Comparison of ENCODE assay signal across 19 cellular contexts in genomic region chr2:95377724-95378123, GRCh38.
"Had no signal": no experiment of that assay in that cellular context is flagged by ENCODE, and none has a peak within 500 bp of the region (broad histone marks: within the 10 kb centered on the region; RNA-seq: fewer than 3 reads in every experiment).

No MANE protein-coding gene starts in this region.

- H3K36me3 Mint-ChIP-seq: immature natural killer cell had no signal

- H3K27ac ChIP-seq: pancreas, right lobe of liver, suprapubic skin, thyroid gland had no signal

- H3K4me3 ChIP-seq: pancreas, right lobe of liver, suprapubic skin, thyroid gland had no signal

- H3K4me3 Mint-ChIP-seq: effector memory CD8-positive, alpha-beta T cell; immature natural killer cell; naive thymus-derived CD8-positive, alpha-beta T cell; nephron progenitor cell; stimulated activated naive CD8-positive, alpha-beta T cell treated with anti-CD3 and anti-CD28 coated beads, Interleukin-15, amount 100 ng/mL, for 72 hours had no signal

- H3K27ac Mint-ChIP-seq: effector memory CD8-positive, alpha-beta T cell; immature natural killer cell; nephron progenitor cell; progenitor cell of endocrine pancreas; stimulated activated naive CD8-positive, alpha-beta T cell treated with anti-CD3 and anti-CD28 coated beads, Interleukin-15, amount 100 ng/mL, for 72 hours had no signal

- H3K9me3 Mint-ChIP-seq: effector memory CD8-positive, alpha-beta T cell; immature natural killer cell; naive thymus-derived CD8-positive, alpha-beta T cell; nephron progenitor cell; stimulated activated naive CD8-positive, alpha-beta T cell treated with anti-CD3 and anti-CD28 coated beads, Interleukin-15, amount 100 ng/mL, for 72 hours had no signal

- H3K4me1 ChIP-seq: pancreas, right lobe of liver, suprapubic skin, thyroid gland had no signal

- H3K27me3 ChIP-seq: pancreas, right lobe of liver, suprapubic skin, thyroid gland had no signal

- DNase-seq: cortex of kidney; effector memory CD8-positive, alpha-beta T cell; hypothalamus; immature natural killer cell; mesenchymal stem cell; naive thymus-derived CD8-positive, alpha-beta T cell; nephron progenitor cell; occipital lobe; right lobe of liver; small intestine; stimulated activated CD4-positive, alpha-beta T cell treated with anti-CD3 and anti-CD28 coated beads, Interleukin-1b, Interleukin-23, amount 100 ng/mL, for 48 hours; stimulated activated CD4-positive, alpha-beta T cell treated with anti-CD3 and anti-CD28 coated beads, Interleukin-4, amount 100 ng/mL, for 1 hour; stimulated activated naive CD4-positive, alpha-beta T cell; stimulated activated naive CD8-positive, alpha-beta T cell treated with anti-CD3 and anti-CD28 coated beads, Interleukin-15, amount 100 ng/mL, for 72 hours; thyroid gland; trophoblast cell had no signal

- ATAC-seq: effector memory CD8-positive, alpha-beta T cell; naive thymus-derived CD8-positive, alpha-beta T cell; pancreas; right lobe of liver; stimulated activated naive CD8-positive, alpha-beta T cell treated with anti-CD3 and anti-CD28 coated beads, Interleukin-15, amount 100 ng/mL, for 72 hours had no signal

- H3K4me1 Mint-ChIP-seq: immature natural killer cell had no signal

- H3K36me3 ChIP-seq: pancreas, right lobe of liver had no signal
